In the genomic region with DNA sequence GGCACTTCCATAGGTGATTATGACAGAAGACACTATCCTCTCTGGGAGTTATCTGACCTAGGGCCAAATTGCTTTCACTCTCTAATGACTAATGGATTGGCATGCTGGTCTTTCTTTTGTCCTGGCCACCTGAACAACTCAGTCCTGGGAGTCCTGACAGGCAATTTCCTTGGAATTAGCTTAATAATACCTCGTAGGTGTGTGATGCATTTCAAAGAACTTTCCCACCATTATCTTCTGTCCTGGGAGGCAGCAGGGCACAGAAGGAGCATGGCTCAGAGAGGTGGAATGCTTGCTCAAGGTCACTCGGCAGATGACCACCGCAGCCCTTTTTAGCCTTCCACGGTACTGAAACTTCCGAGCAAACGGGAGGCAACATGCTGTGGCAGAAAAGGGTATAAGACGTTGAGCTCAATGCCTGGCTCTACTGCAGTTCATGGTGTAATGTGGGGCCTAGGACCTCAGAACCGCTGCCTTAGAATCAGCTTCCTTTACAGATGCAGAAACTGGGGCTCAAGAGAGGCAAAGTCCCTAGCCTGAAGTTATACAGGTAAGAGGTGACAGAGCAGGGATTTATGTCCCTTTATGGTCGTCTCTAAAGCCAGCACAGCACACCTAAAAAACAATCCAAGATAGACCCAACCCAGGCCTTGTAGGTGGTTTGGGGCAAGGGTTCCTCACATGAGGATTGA, we compare ENCODE assay signal across 8 cellular contexts. TPM values are rescaled to one million over a fixed set of nuclear protein-coding genes. Genes with fewer than 3 reads are reported as not detected.
DNase-seq lines count a peak whose midpoint lies in the region; ATAC-seq and TF ChIP-seq lines count a peak whose summit lies in the region.

No MANE protein-coding gene starts in this region.

- H3K4me3 Mint-ChIP-seq in HFFc6, result peak overlapping the region; percentile 96
- H3K4me3 Mint-ChIP-seq in activated naive CD8-positive, alpha-beta T cell treated with anti-CD3 and anti-CD28 coated beads, Interleukin-2, amount 50 U/mL, for 24 hours, result peak overlapping the region; percentile 94

- CTCF ChIA-PET in AG04449 (lab: Yijun Ruan, JAX), result interaction anchor here (1.2 to 40.3 kb wide), 8 partner anchors 11 to 110 kb away, joined by 4 to 1485 read pairs (median 12); no protein-coding TSS in a partner anchor

- 35 to 60% (median 44%) methylated on average over 9 of the region's 9 CpGs for WGBS in stomach, 5 donors

- peaks cover 28% of the 10 kb centered on the region for H3K9me3 Mint-ChIP-seq in HFFc6
- no peaks in the 10 kb centered on the region for H3K9me3 Mint-ChIP-seq in activated naive CD8-positive, alpha-beta T cell treated with anti-CD3 and anti-CD28 coated beads, Interleukin-2, amount 50 U/mL, for 24 hours

- DNase-seq in AG04449 (ENCODE audit: low read depth, low spot score), result no peak
- DNase-seq in HFFc6, result peak; percentile 88
- DNase-seq in activated naive CD8-positive, alpha-beta T cell treated with anti-CD3 and anti-CD28 coated beads, Interleukin-2, amount 50 U/mL, for 24 hours, result no peak
- DNase-seq in iris pigment epithelial cell (ENCODE audit: low read depth), result peak; percentile 84
- DNase-seq in stomach, result no peak
- no peak for DNase-seq in medulla oblongata (ENCODE audit: extremely low spot score)
- DNase-seq in HuH-7 (ENCODE audit: low spot score), result no peak

- peaks cover 61% of the 10 kb centered on the region for H3K4me1 Mint-ChIP-seq in HFFc6 (ENCODE audit: low read depth)
- peaks cover 62% of the 10 kb centered on the region for H3K4me1 Mint-ChIP-seq in activated naive CD8-positive, alpha-beta T cell treated with anti-CD3 and anti-CD28 coated beads, Interleukin-2, amount 50 U/mL, for 24 hours

- peak overlapping the region; percentile 87 for H3K4me3 ChIP-seq in AG04449 (ENCODE audit: low read depth, low read length)
- H3K4me3 ChIP-seq in stomach, result peak overlapping the region; percentile 68 to 84 (median 78)

- no peak for TF ChIP-seq POLR2A in stomach (IDR thresholded peaks at IDR 0.05)

- intact Hi-C loops in stomach (cut with DNase I; ENCODE audit: low total_unique reads), result no loop called here

- TF ChIP-seq CTCF in AG04449 (IDR thresholded peaks at IDR 0.05; ENCODE audit: insufficient read depth, low read length, missing control alignments), result no peak
- no peak for TF ChIP-seq CTCF in HFFc6 (IDR thresholded peaks at IDR 0.05)
- no peak for TF ChIP-seq CTCF in stomach (IDR thresholded peaks at IDR 0.05)

- ATAC-seq in activated naive CD8-positive, alpha-beta T cell treated with anti-CD3 and anti-CD28 coated beads, Interleukin-2, amount 50 U/mL, for 24 hours, result no peak
- no peak for ATAC-seq in HG03571 (IDR thresholded peaks at IDR 0.05; ENCODE audit: unreplicated experiment)

- H3K9me3 ChIP-seq in stomach, result no peaks in the 10 kb centered on the region

- TF ChIP-seq EP300 in stomach (IDR thresholded peaks at IDR 0.05), result no peak

- H3K36me3 Mint-ChIP-seq in HFFc6 (ENCODE audit: low read depth), result peaks cover 29% of the 10 kb centered on the region
- H3K36me3 Mint-ChIP-seq in activated naive CD8-positive, alpha-beta T cell treated with anti-CD3 and anti-CD28 coated beads, Interleukin-2, amount 50 U/mL, for 24 hours (ENCODE audit: low read depth), result peaks cover 23% of the 10 kb centered on the region

- H3K27me3 Mint-ChIP-seq in HFFc6 (ENCODE audit: insufficient read depth), result peaks cover 64% of the 10 kb centered on the region
- no peaks in the 10 kb centered on the region for H3K27me3 Mint-ChIP-seq in activated naive CD8-positive, alpha-beta T cell treated with anti-CD3 and anti-CD28 coated beads, Interleukin-2, amount 50 U/mL, for 24 hours

- no peaks in the 10 kb centered on the region for H3K27me3 ChIP-seq in stomach

- H3K36me3 ChIP-seq in stomach, result peaks cover 0 to 8% (median 2%) of the 10 kb centered on the region in 4 donors

- peak overlapping the region; percentile 84 to 97 (median 97) for H3K27ac ChIP-seq in stomach

- peak overlapping the region; percentile 98 for H3K27ac Mint-ChIP-seq in HFFc6
- H3K27ac Mint-ChIP-seq in activated naive CD8-positive, alpha-beta T cell treated with anti-CD3 and anti-CD28 coated beads, Interleukin-2, amount 50 U/mL, for 24 hours, result peak overlapping the region; percentile 85

- H3K4me1 ChIP-seq in stomach, result peaks cover 39 to 76% (median 66%) of the 10 kb centered on the region in 4 donors

- POLR2A ChIA-PET in AG04449 (lab: Yijun Ruan, JAX), result interaction anchor here (0.6 to 5.5 kb wide), 8 partner anchors 8 to 136 kb away, joined by 3 to 53 read pairs (median 5); a partner anchor contains a TSS

RNA-seq across cellular contexts. Expression of a gene that starts 3.2 kb away (rescaled TPM):
- total RNA-seq in HFFc6 (2021; fragmentation: NEBNext Ultra II Directional; extraction: Animal tissue kit (Norgen Biotek cat#: 25700)), result 100 to 1,000 TPM; 560 to 690 (median 604) TPM
- total RNA-seq in stomach, result 1,000 to 10,000 TPM in 1 of 5 donors, 100 to 1,000 TPM in 3, 10 to 100 TPM in 1; 90.6 to 1,101 (median 120) TPM
- 100 to 1,000 TPM in 2 of 3 donors, 10 to 100 TPM in 1; 79.4 to 226 (median 139) TPM for polyA plus RNA-seq in stomach

RNA-seq across cellular contexts. Expression of a gene that starts 25.1 kb away (rescaled TPM):
- total RNA-seq in HFFc6 (2021; fragmentation: NEBNext Ultra II Directional; extraction: Animal tissue kit (Norgen Biotek cat#: 25700)), result 1 to 10 TPM in 5 of 6 experiments, under 1 TPM in 1; 0.83 to 2.1 (median 1.9) TPM
- 10 to 100 TPM in 1 of 5 donors, 1 to 10 TPM in 3, under 1 TPM in 1; 0.58 to 27.8 (median 3.5) TPM for total RNA-seq in stomach
- 1 to 10 TPM in 1 of 3 donors, under 1 TPM in 2; 0.61 to 3.2 (median 0.87) TPM for polyA plus RNA-seq in stomach

Comparison
In these comparisons a context has a peak if more than half of its experiments do, and no peak if none do; other contexts are left out.
1. DNase-seq: peak in HFFc6 (single experiment) and iris pigment epithelial cell (single experiment); none in AG04449 (single experiment), activated naive CD8-positive, alpha-beta T cell treated with anti-CD3 and anti-CD28 coated beads, Interleukin-2, amount 50 U/mL, for 24 hours (single experiment), stomach (single experiment), medulla oblongata (single experiment) and HuH-7 (single experiment).